Comparison of ENCODE assay signal across 11 cellular contexts in genomic region chr11:107929611-107930200, GRCh38. TPM values are rescaled to one million over a fixed set of nuclear protein-coding genes. Genes with fewer than 3 reads are reported as not detected.
DNase-seq lines count a peak whose midpoint lies in the region; ATAC-seq and TF ChIP-seq lines count a peak whose summit lies in the region.
"Had no signal": no experiment of that assay in that cellular context is flagged by ENCODE, and none has a peak within 500 bp of the region (broad histone marks: within the 10 kb centered on the region; RNA-seq: fewer than 3 reads in every experiment).

No MANE protein-coding gene starts in this region.

- H3K36me3 Mint-ChIP-seq in nephron progenitor cell (ENCODE audit: low read depth): peaks cover under 1% of the 10 kb centered on the region
- H3K36me3 Mint-ChIP-seq in activated T-cell treated with anti-CD3 and anti-CD28 coated beads, Interleukin-2, amount 50 U/mL, for 72 hours (ENCODE audit: insufficient read depth in 2 of 2): peaks cover 4 to 6% of the 10 kb centered on the region in 2 donors
- peaks cover 5% of the 10 kb centered on the region for H3K36me3 Mint-ChIP-seq in activated naive CD8-positive, alpha-beta T cell treated with anti-CD3 and anti-CD28 coated beads, Interleukin-2, amount 50 U/mL, for 24 hours (ENCODE audit: low read depth)

- H3K4me3 ChIP-seq in GM12865 (ENCODE audit: low read depth, low read length): peak overlapping the region; percentile 95
- H3K4me3 ChIP-seq in ascending aorta: peak overlapping the region; percentile 38 to 60

- no peaks in the 10 kb centered on the region for H3K36me3 ChIP-seq in ascending aorta

- peak overlapping the region; percentile 97 for H3K4me3 Mint-ChIP-seq in nephron progenitor cell
- peak overlapping the region in 1 of 2 donors; percentile 94 for H3K4me3 Mint-ChIP-seq in activated T-cell treated with anti-CD3 and anti-CD28 coated beads, Interleukin-2, amount 50 U/mL, for 72 hours
- H3K4me3 Mint-ChIP-seq in activated naive CD8-positive, alpha-beta T cell treated with anti-CD3 and anti-CD28 coated beads, Interleukin-2, amount 50 U/mL, for 24 hours: no peak overlapping the region

- no peak for ATAC-seq in activated T-cell treated with anti-CD3 and anti-CD28 coated beads, Interleukin-2, amount 50 U/mL, for 72 hours (replicated peaks in 1 of 2)
- no peak for ATAC-seq in GM18861 (IDR thresholded peaks at IDR 0.05; ENCODE audit: unreplicated experiment)
- no peak for ATAC-seq in activated naive CD8-positive, alpha-beta T cell treated with anti-CD3 and anti-CD28 coated beads, Interleukin-2, amount 50 U/mL, for 24 hours

- no peaks in the 10 kb centered on the region for H3K4me1 ChIP-seq in ascending aorta

- H3K4me1 Mint-ChIP-seq in nephron progenitor cell: peaks cover 14% of the 10 kb centered on the region
- H3K4me1 Mint-ChIP-seq in activated T-cell treated with anti-CD3 and anti-CD28 coated beads, Interleukin-2, amount 50 U/mL, for 72 hours (ENCODE audit: low read depth): peaks cover 8% of the 10 kb centered on the region
- H3K4me1 Mint-ChIP-seq in activated naive CD8-positive, alpha-beta T cell treated with anti-CD3 and anti-CD28 coated beads, Interleukin-2, amount 50 U/mL, for 24 hours: peaks cover 9% of the 10 kb centered on the region

- DNase-seq in NCI-H2171 treated with DMSO at 0.1 percent for 48 hours (lab: John Stamatoyannopoulos, UW) (peak; percentile 20), NCI-H2171 (lab: John Stamatoyannopoulos, UW) (no peak), GM12865 (ENCODE audit: low read depth) (peak; percentile 64), ascending aorta (ENCODE audit: low spot score in 2 of 2) (no peak), nephron progenitor cell (no peak)
- no peak for DNase-seq in activated T-cell treated with anti-CD3 and anti-CD28 coated beads, Interleukin-2, amount 50 U/mL, for 72 hours
- no peak for DNase-seq in activated naive CD8-positive, alpha-beta T cell treated with anti-CD3 and anti-CD28 coated beads, Interleukin-2, amount 50 U/mL, for 24 hours
- DNase-seq: OCI-M1 had no signal

- H3K9me3 ChIP-seq in ascending aorta: no peaks in the 10 kb centered on the region

- no peaks in the 10 kb centered on the region for H3K9me3 Mint-ChIP-seq in nephron progenitor cell
- H3K9me3 Mint-ChIP-seq in activated T-cell treated with anti-CD3 and anti-CD28 coated beads, Interleukin-2, amount 50 U/mL, for 72 hours: no peaks in the 10 kb centered on the region
- peaks cover 3% of the 10 kb centered on the region for H3K9me3 Mint-ChIP-seq in activated naive CD8-positive, alpha-beta T cell treated with anti-CD3 and anti-CD28 coated beads, Interleukin-2, amount 50 U/mL, for 24 hours
- H3K9me3 Mint-ChIP-seq: activated T-cell treated with anti-CD3 and anti-CD28 coated beads, Interleukin-2, amount 50 U/mL, for 24 hours had no signal

- no peak for TF ChIP-seq CTCF in GM12865 (IDR thresholded peaks at IDR 0.05; ENCODE audit: insufficient read depth, low read depth, low read length, missing control alignments)
- no peak for TF ChIP-seq CTCF in ascending aorta (IDR thresholded peaks at IDR 0.05)
- TF ChIP-seq CTCF in nephron progenitor cell (IDR thresholded peaks at IDR 0.05): no peak

- H3K27ac ChIP-seq in ascending aorta: no peak overlapping the region
- H3K27ac ChIP-seq: HL-60 had no signal

- intact Hi-C loops in ascending aorta (cut with DNase I): no loop called here

- H3K27me3 Mint-ChIP-seq in nephron progenitor cell (ENCODE audit: low read depth, poor library complexity): peaks cover 7% of the 10 kb centered on the region
- peaks cover 41% of the 10 kb centered on the region for H3K27me3 Mint-ChIP-seq in activated T-cell treated with anti-CD3 and anti-CD28 coated beads, Interleukin-2, amount 50 U/mL, for 72 hours (ENCODE audit: low read depth)
- H3K27me3 Mint-ChIP-seq in activated naive CD8-positive, alpha-beta T cell treated with anti-CD3 and anti-CD28 coated beads, Interleukin-2, amount 50 U/mL, for 24 hours: peaks cover 35% of the 10 kb centered on the region

- H3K27ac Mint-ChIP-seq in nephron progenitor cell: no peak overlapping the region
- no peak overlapping the region for H3K27ac Mint-ChIP-seq in activated T-cell treated with anti-CD3 and anti-CD28 coated beads, Interleukin-2, amount 50 U/mL, for 72 hours
- no peak overlapping the region for H3K27ac Mint-ChIP-seq in activated naive CD8-positive, alpha-beta T cell treated with anti-CD3 and anti-CD28 coated beads, Interleukin-2, amount 50 U/mL, for 24 hours
- H3K27ac Mint-ChIP-seq: activated T-cell treated with anti-CD3 and anti-CD28 coated beads, Interleukin-2, amount 50 U/mL, for 24 hours had no signal

- peaks cover 7% of the 10 kb centered on the region for H3K27me3 ChIP-seq in ascending aorta

RNA-seq across cellular contexts. Expression of gene RAB39A, which starts 1.5 kb away (rescaled TPM):
- not detected for total RNA-seq in ascending aorta
- total RNA-seq in activated T-cell treated with anti-CD3 and anti-CD28 coated beads, Interleukin-2, amount 50 U/mL, for 72 hours: under 1 TPM in 1 of 2 donors, not detected in 1; 0.39 TPM

Comparison
In these comparisons a context has a peak if more than half of its experiments do, and no peak if none do; other contexts are left out.
1. DNase-seq: peak in NCI-H2171 treated with DMSO at 0.1 percent for 48 hours (single experiment) and GM12865 (single experiment); none in NCI-H2171 (single experiment), ascending aorta (0 of 2), nephron progenitor cell (single experiment), activated T-cell treated with anti-CD3 and anti-CD28 coated beads, Interleukin-2, amount 50 U/mL, for 72 hours (0 of 2) and activated naive CD8-positive, alpha-beta T cell treated with anti-CD3 and anti-CD28 coated beads, Interleukin-2, amount 50 U/mL, for 24 hours (single experiment).